10 cellular contexts compared by ENCODE assay signal in genomic region chr2:102033750-102034682, GRCh38. TPM values are rescaled to one million over a fixed set of nuclear protein-coding genes. Genes with fewer than 3 reads are reported as not detected.
DNase-seq lines count a peak whose midpoint lies in the region; ATAC-seq and TF ChIP-seq lines count a peak whose summit lies in the region.
"Had no signal": no experiment of that assay in that cellular context is flagged by ENCODE, and none has a peak within 500 bp of the region (broad histone marks: within the 10 kb centered on the region; RNA-seq: fewer than 3 reads in every experiment).

No MANE protein-coding gene starts in this region.

- no peaks in the 10 kb centered on the region for H3K9me3 ChIP-seq in lower lobe of right lung
- H3K9me3 ChIP-seq in thymus (ENCODE audit: control insufficient read depth): no peaks in the 10 kb centered on the region
- H3K9me3 ChIP-seq: SJCRH30 had no signal

- TF ChIP-seq CTCF in lower lobe of right lung (IDR thresholded peaks at IDR 0.05): no peak

- H3K4me1 ChIP-seq in lower lobe of right lung: peaks cover 62% of the 10 kb centered on the region
- peaks cover 5% of the 10 kb centered on the region for H3K4me1 ChIP-seq in thymus (ENCODE audit: control insufficient read depth, insufficient read depth, low read length)
- H3K4me1 ChIP-seq: SJCRH30 had no signal

- H3K4me3 ChIP-seq in lower lobe of right lung (no peak overlapping the region), thymus (ENCODE audit: low read length) (no peak overlapping the region)
- H3K4me3 ChIP-seq: SJCRH30 had no signal

- peaks cover 33% of the 10 kb centered on the region for H3K4me1 Mint-ChIP-seq in activated CD4-positive, alpha-beta T cell treated with anti-CD3 and anti-CD28 coated beads, Interleukin-2, amount 10 ng/mL, durations not matched to agents 24 days and 14 days
- H3K4me1 Mint-ChIP-seq in activated naive CD8-positive, alpha-beta T cell (ENCODE audit: low read depth): peaks cover 32% of the 10 kb centered on the region

- H3K36me3 ChIP-seq in lower lobe of right lung (no peaks in the 10 kb centered on the region), thymus (ENCODE audit: control insufficient read depth, insufficient read depth) (no peaks in the 10 kb centered on the region)
- H3K36me3 ChIP-seq: SJCRH30 had no signal

- H3K27me3 ChIP-seq in lower lobe of right lung (ENCODE audit: low read depth) (no peaks in the 10 kb centered on the region), thymus (ENCODE audit: control insufficient read depth, insufficient read depth) (no peaks in the 10 kb centered on the region)
- H3K27me3 ChIP-seq: SJCRH30 had no signal

- 82% methylated on average over 9 of the region's 9 CpGs for WGBS in thymus

- H3K27ac Mint-ChIP-seq in activated CD4-positive, alpha-beta T cell treated with anti-CD3 and anti-CD28 coated beads, Interleukin-2, amount 10 ng/mL, durations not matched to agents 24 days and 14 days: peak overlapping the region; percentile 81
- peak overlapping the region; percentile 64 for H3K27ac Mint-ChIP-seq in activated naive CD8-positive, alpha-beta T cell

- no peak for DNase-seq in activated CD4-positive, alpha-beta T cell treated with anti-CD3 and anti-CD28 coated beads, Interleukin-2, amount 10 ng/mL, durations not matched to agents 24 days and 14 days
- DNase-seq in activated CD4-positive, alpha-beta T cell treated with anti-CD3 and anti-CD28 coated beads for 48 hours: no peak
- no peak for DNase-seq in lower lobe of right lung
- no peak for DNase-seq in NCI-H187 (lab: John Stamatoyannopoulos, UW)
- no peak for DNase-seq in COLO829 (ENCODE audit: low spot score)
- DNase-seq: Karpas-422 had no signal

- H3K27ac ChIP-seq in lower lobe of right lung (peak overlapping the region; percentile 63), thymus (ENCODE audit: low read depth) (peak overlapping the region; percentile 73)
- H3K27ac ChIP-seq: SJCRH30 had no signal

- intact Hi-C loops in activated CD4-positive, alpha-beta T cell treated with anti-CD3 and anti-CD28 coated beads, Interleukin-2, amount 10 ng/mL, durations not matched to agents 24 days and 14 days (cut with micrococcal nuclease): no loop called here
- intact Hi-C loops in lower lobe of right lung (cut with DNase I): no loop called here

- H3K36me3 Mint-ChIP-seq in activated CD4-positive, alpha-beta T cell treated with anti-CD3 and anti-CD28 coated beads, Interleukin-2, amount 10 ng/mL, durations not matched to agents 24 days and 14 days (ENCODE audit: low read depth): peaks cover 2% of the 10 kb centered on the region
- H3K36me3 Mint-ChIP-seq in activated naive CD8-positive, alpha-beta T cell: peaks cover 3% of the 10 kb centered on the region

- peaks cover 8% of the 10 kb centered on the region for H3K9me3 Mint-ChIP-seq in activated CD4-positive, alpha-beta T cell treated with anti-CD3 and anti-CD28 coated beads, Interleukin-2, amount 10 ng/mL, durations not matched to agents 24 days and 14 days
- H3K9me3 Mint-ChIP-seq in activated naive CD8-positive, alpha-beta T cell (ENCODE audit: low read depth): no peaks in the 10 kb centered on the region

- H3K4me3 Mint-ChIP-seq in activated CD4-positive, alpha-beta T cell treated with anti-CD3 and anti-CD28 coated beads, Interleukin-2, amount 10 ng/mL, durations not matched to agents 24 days and 14 days: peak overlapping the region; percentile 59
- H3K4me3 Mint-ChIP-seq in activated naive CD8-positive, alpha-beta T cell: peak overlapping the region; percentile 60

- H3K27me3 Mint-ChIP-seq in activated CD4-positive, alpha-beta T cell treated with anti-CD3 and anti-CD28 coated beads, Interleukin-2, amount 10 ng/mL, durations not matched to agents 24 days and 14 days: peaks cover 6% of the 10 kb centered on the region
- H3K27me3 Mint-ChIP-seq in activated naive CD8-positive, alpha-beta T cell: no peaks in the 10 kb centered on the region

- peak in 1 of 2 donors; percentile 35 for ATAC-seq in lower lobe of right lung
- no peak for ATAC-seq in activated CD4-positive, CD25-positive, alpha-beta regulatory T cell treated with anti-CD3 and anti-CD28 coated beads, Interleukin-2, amount 50 U/mL, for 24 hours

RNA-seq across cellular contexts. Expression of gene IL1R2, which starts 42.3 kb away (rescaled TPM):
- 1.5 and 1.6 TPM in 2 replicates for total RNA-seq in activated CD4-positive, alpha-beta T cell treated with anti-CD3 and anti-CD28 coated beads, Interleukin-2, amount 10 ng/mL, durations not matched to agents 24 days and 14 days
- 23.3 TPM for total RNA-seq in lower lobe of right lung
- polyA plus RNA-seq in thymus: 67.3 TPM
- total RNA-seq: SJCRH30 had no signal
